15 cellular contexts compared by ENCODE assay signal in genomic region chr2:187875271-187875670, GRCh38.
DNase-seq lines count a peak whose midpoint lies in the region; ATAC-seq and TF ChIP-seq lines count a peak whose summit lies in the region.
"Had no signal": no experiment of that assay in that cellular context is flagged by ENCODE, and none has a peak within 500 bp of the region (broad histone marks: within the 10 kb centered on the region; RNA-seq: fewer than 3 reads in every experiment).

No MANE protein-coding gene starts in this region.

- no peaks in the 10 kb centered on the region for H3K79me2 ChIP-seq in ACC112 (ENCODE audit: control insufficient read depth, insufficient read depth, low read length, unreplicated experiment)
- no peaks in the 10 kb centered on the region for H3K79me2 ChIP-seq in neural cell (replicated peaks; ENCODE audit: insufficient read depth, low read length)

- H3K9me3 ChIP-seq in neural cell (ENCODE audit: low read length) (no peaks in the 10 kb centered on the region), Peyer's patch (no peaks in the 10 kb centered on the region), aorta (ENCODE audit: control insufficient read depth, low read length) (no peaks in the 10 kb centered on the region)
- H3K9me3 ChIP-seq: SK-N-SH had no signal

- no peaks in the 10 kb centered on the region for H3K4me1 ChIP-seq in ACC112 (ENCODE audit: control insufficient read depth, insufficient read depth, low read length, unreplicated experiment)
- no peaks in the 10 kb centered on the region for H3K4me1 ChIP-seq in Peyer's patch
- H3K4me1 ChIP-seq in aorta (ENCODE audit: control insufficient read depth in 1 of 2, insufficient read depth in 2 of 2, low read length in 2 of 2): peaks cover 0 to 2% of the 10 kb centered on the region in 2 donors

- H3K4me2 ChIP-seq in neural cell (ENCODE audit: low read length): no peak overlapping the region
- H3K4me2 ChIP-seq: SK-N-SH had no signal

- H3K9me2 ChIP-seq in neural cell (ENCODE audit: insufficient read depth, low read length): no peaks in the 10 kb centered on the region
- H3K9me2 ChIP-seq: SK-N-SH had no signal

- H3K9ac ChIP-seq in neural cell (ENCODE audit: low read length): no peak overlapping the region
- H3K9ac ChIP-seq: SK-N-SH had no signal

- 98% methylated on average over 1 of the region's 1 CpG for WGBS in aorta, 2 donors

- ATAC-seq in GM18520 (IDR thresholded peaks at IDR 0.05; ENCODE audit: unreplicated experiment): no peak
- ATAC-seq in aorta (ENCODE audit: low FRiP score): no peak
- ATAC-seq: Panc1 had no signal

- no peak for TF ChIP-seq RAD21 in neural cell (conservative IDR thresholded peaks at IDR 0.05)

- intact Hi-C loops in aorta (cut with DNase I): loop anchor here in 1 of 2 donors (10.0 kb wide), 1 partner anchor 410 kb away; no protein-coding TSS in a partner anchor

- no peak overlapping the region for H3K27ac ChIP-seq in ACC112 (ENCODE audit: low read depth, low read length)
- H3K27ac ChIP-seq in neural cell (ENCODE audit: low read length): no peak overlapping the region
- H3K27ac ChIP-seq in Peyer's patch: no peak overlapping the region
- no peak overlapping the region for H3K27ac ChIP-seq in aorta (ENCODE audit: low read depth in 1 of 2, low read length in 2 of 2)

- no peaks in the 10 kb centered on the region for H4K20me1 ChIP-seq in neural cell (ENCODE audit: insufficient read depth)

- H3K27me3 ChIP-seq in ACC112 (ENCODE audit: insufficient read depth, low read length) (no peaks in the 10 kb centered on the region), neural cell (ENCODE audit: insufficient read depth, low read depth, low read length) (no peaks in the 10 kb centered on the region), Peyer's patch (no peaks in the 10 kb centered on the region), aorta (ENCODE audit: control insufficient read depth in 1 of 2, insufficient read depth in 2 of 2, low read length in 1 of 2) (no peaks in the 10 kb centered on the region)

- H2AFZ ChIP-seq in ACC112 (ENCODE audit: low read length, unreplicated experiment) (peak overlapping the region; percentile 35), neural cell (ENCODE audit: low read depth, low read length) (no peak overlapping the region)

- no peak for TF ChIP-seq POLR2A in Peyer's patch (IDR thresholded peaks at IDR 0.05)

- DNase-seq in NCI-H446 treated with DMSO at 0.1 percent for 48 hours (lab: John Stamatoyannopoulos, UW) (peak; percentile 10), fibroblast of mammary gland (ENCODE audit: low read depth) (peak; percentile 8), Peyer's patch (no peak), aorta (no peak), epidermal melanocyte (ENCODE audit: insufficient read length, low spot score) (no peak)
- DNase-seq: CD4-positive, alpha-beta T cell; H9; NCI-H1436; NCI-H2081; Right ventricle myocardium superior; SK-N-SH had no signal

- no peaks in the 10 kb centered on the region for H3F3A ChIP-seq in neural cell (ENCODE audit: insufficient read depth, low read length, poor library complexity, severe bottlenecking)

- TF ChIP-seq CTCF in fibroblast of mammary gland (conservative IDR thresholded peaks at IDR 0.05; ENCODE audit: control insufficient read depth, insufficient read depth, low read depth, low read length) (no peak), neural cell (IDR thresholded peaks at IDR 0.05; ENCODE audit: poor library complexity, severe bottlenecking) (no peak), Peyer's patch (IDR thresholded peaks at IDR 0.05) (no peak)

- H3K4me3 ChIP-seq in ACC112 (ENCODE audit: low read depth, low read length) (no peak overlapping the region), fibroblast of mammary gland (ENCODE audit: control insufficient read depth, low read depth, low read length) (no peak overlapping the region), neural cell (ENCODE audit: low read length) (no peak overlapping the region), Peyer's patch (no peak overlapping the region), aorta (ENCODE audit: low read length in 2 of 2) (no peak overlapping the region)

- H3K36me3 ChIP-seq in ACC112 (ENCODE audit: insufficient read depth, low read length) (no peaks in the 10 kb centered on the region), neural cell (ENCODE audit: insufficient read depth, low read length) (no peaks in the 10 kb centered on the region), Peyer's patch (no peaks in the 10 kb centered on the region), aorta (ENCODE audit: control insufficient read depth in 1 of 2, insufficient read depth in 2 of 2, low read length in 1 of 2) (no peaks in the 10 kb centered on the region)

- peak; percentile 95 for TF ChIP-seq EP300 in neural cell (conservative IDR thresholded peaks at IDR 0.05; ENCODE audit: poor library complexity, severe bottlenecking)

TF ChIP-seq in neural cell, 6 proteins besides CTCF, POLR2A, EP300 and RAD21:
- TF ChIP-seq POLR2AphosphoS5 (IDR thresholded peaks at IDR 0.05) (peak; percentile 97), REST (IDR thresholded peaks at IDR 0.05; ENCODE audit: borderline replicate concordance) (peak; percentile 71), EZH2 (IDR thresholded peaks at IDR 0.05; ENCODE audit: borderline replicate concordance, insufficient read depth, low read length, poor library complexity, severe bottlenecking) (no peak)
TF ChIP-seq in neural cell: peak in this region for 2.

Comparison
In these comparisons a context has a peak if more than half of its experiments do, and no peak if none do; other contexts are left out.
1. DNase-seq: peak in NCI-H446 treated with DMSO at 0.1 percent for 48 hours (single experiment) and fibroblast of mammary gland (single experiment); none in Peyer's patch (0 of 3), aorta (0 of 2) and epidermal melanocyte (single experiment).